ENCODE assay signal across 12 cellular contexts in genomic region chr1:23393706-23394105, GRCh38. TPM values are rescaled to one million over a fixed set of nuclear protein-coding genes. Genes with fewer than 3 reads are reported as not detected.
DNase-seq lines count a peak whose midpoint lies in the region; ATAC-seq, FAIRE-seq and TF ChIP-seq lines count a peak whose summit lies in the region.
"Had no signal": no experiment of that assay in that cellular context is flagged by ENCODE, and none has a peak within 500 bp of the region (broad histone marks: within the 10 kb centered on the region; RNA-seq: fewer than 3 reads in every experiment).

No MANE protein-coding gene starts in this region.

- no peak for TF ChIP-seq EP300 in upper lobe of left lung (IDR thresholded peaks at IDR 0.05)

- 82 to 86% methylated on average over 9 to 13 of the region's 15 CpGs for WGBS in esophagus squamous epithelium, 2 donors
- 94 to 98% methylated on average over 14 to 15 of the region's 15 CpGs for WGBS in mesodermal cell (ENCODE audit: insufficient coverage in 2 of 2), 2 experiments
- WGBS in upper lobe of left lung, 2 donors = 92% methylated on average over 15 of the region's 15 CpGs; no CpG with 5 or more reads in 1 of the 2 donors

- peaks cover 0 to 27% (median 22%) of the 10 kb centered on the region in 3 donors for H3K4me1 ChIP-seq in esophagus squamous epithelium
- peaks cover 6% of the 10 kb centered on the region for H3K4me1 ChIP-seq in mesodermal cell (ENCODE audit: control insufficient read depth, insufficient read depth, low read length, poor library complexity, severe bottlenecking)
- H3K4me1 ChIP-seq in upper lobe of left lung = peaks cover 6 to 11% (median 8%) of the 10 kb centered on the region in 4 donors

- H3K27me3 ChIP-seq in esophagus squamous epithelium (no peaks in the 10 kb centered on the region), upper lobe of left lung (no peaks in the 10 kb centered on the region)

- H3K27ac ChIP-seq in esophagus squamous epithelium = peak overlapping the region in 3 of 4 donors; percentile 65 to 82 (median 81)
- H3K27ac ChIP-seq in mesodermal cell (ENCODE audit: low read depth, low read length, severe bottlenecking) = peak overlapping the region; percentile 53
- H3K27ac ChIP-seq in upper lobe of left lung = no peak overlapping the region
- H3K27ac ChIP-seq: neutrophil had no signal

- FAIRE-seq in RCC 7860 (lab: Jason Lieb, UNC) = peak; percentile 90
- FAIRE-seq: G401.6 had no signal

- no peaks in the 10 kb centered on the region for H3K36me3 Mint-ChIP-seq in activated CD4-positive, alpha-beta T cell treated with anti-CD3 and anti-CD28 coated beads, Interleukin-2, amount 10 ng/mL, durations not matched to agents 24 days and 14 days (ENCODE audit: low read depth)

- H3K27me3 Mint-ChIP-seq in activated CD4-positive, alpha-beta T cell treated with anti-CD3 and anti-CD28 coated beads, Interleukin-2, amount 10 ng/mL, durations not matched to agents 24 days and 14 days = peaks cover 2% of the 10 kb centered on the region

- intact Hi-C loops in esophagus squamous epithelium (cut with DNase I) = no loop called here
- intact Hi-C loops in activated CD4-positive, alpha-beta T cell treated with anti-CD3 and anti-CD28 coated beads, Interleukin-2, amount 10 ng/mL, durations not matched to agents 24 days and 14 days (cut with micrococcal nuclease) = no loop called here

- no peaks in the 10 kb centered on the region for H3K9me3 ChIP-seq in esophagus squamous epithelium
- no peaks in the 10 kb centered on the region for H3K9me3 ChIP-seq in mesodermal cell (ENCODE audit: control insufficient read depth, low read length)
- H3K9me3 ChIP-seq in upper lobe of left lung = no peaks in the 10 kb centered on the region
- H3K9me3 ChIP-seq: neutrophil had no signal

- H3K4me1 Mint-ChIP-seq in activated CD4-positive, alpha-beta T cell treated with anti-CD3 and anti-CD28 coated beads, Interleukin-2, amount 10 ng/mL, durations not matched to agents 24 days and 14 days = peaks cover 3% of the 10 kb centered on the region
- H3K4me1 Mint-ChIP-seq: activated B cell treated with CpG ODN at 0.5 μM for 24 hours had no signal

- H3K4me3 Mint-ChIP-seq in activated CD4-positive, alpha-beta T cell treated with anti-CD3 and anti-CD28 coated beads, Interleukin-2, amount 10 ng/mL, durations not matched to agents 24 days and 14 days = no peak overlapping the region
- H3K4me3 Mint-ChIP-seq: activated B cell treated with CpG ODN at 0.5 μM for 24 hours had no signal

- no peak for TF ChIP-seq CTCF in esophagus squamous epithelium (IDR thresholded peaks at IDR 0.05)
- TF ChIP-seq CTCF in upper lobe of left lung (IDR thresholded peaks at IDR 0.05) = no peak

- peak; percentile 94 for DNase-seq in RCC 7860 (ENCODE audit: low spot score)
- DNase-seq in esophagus squamous epithelium (lab: John Stamatoyannopoulos, UW) = no peak
- peak in 1 of 2 donors; percentile 72 for DNase-seq in upper lobe of left lung
- DNase-seq in dedifferentiated amniotic fluid mesenchymal stem cell (ENCODE audit: extremely low spot score) = no peak
- DNase-seq in MV-4-11 (lab: John Stamatoyannopoulos, UW) = no peak
- DNase-seq in activated CD4-positive, alpha-beta T cell treated with anti-CD3 and anti-CD28 coated beads, Interleukin-2, amount 10 ng/mL, durations not matched to agents 24 days and 14 days = no peak
- DNase-seq: activated B cell treated with CpG ODN at 0.5 μM for 24 hours; activated effector memory CD4-positive, alpha-beta T cell treated with anti-CD3 and anti-CD28 coated beads, Interleukin-2, amount 50 U/mL, for 16 hours; NCI-H69 had no signal

- TF ChIP-seq POLR2A in esophagus squamous epithelium (IDR thresholded peaks at IDR 0.05) = no peak
- TF ChIP-seq POLR2A in upper lobe of left lung (IDR thresholded peaks at IDR 0.05) = no peak

- ATAC-seq in upper lobe of left lung (ENCODE audit: low FRiP score in 2 of 2) = peak; percentile 12 to 86

- no peak overlapping the region for H3K4me3 ChIP-seq in esophagus squamous epithelium
- no peak overlapping the region for H3K4me3 ChIP-seq in mesodermal cell (ENCODE audit: extremely low read depth, insufficient read depth, low read length, poor library complexity, severe bottlenecking)
- H3K4me3 ChIP-seq in upper lobe of left lung = no peak overlapping the region

- no peaks in the 10 kb centered on the region for H3K9me3 Mint-ChIP-seq in activated CD4-positive, alpha-beta T cell treated with anti-CD3 and anti-CD28 coated beads, Interleukin-2, amount 10 ng/mL, durations not matched to agents 24 days and 14 days
- H3K9me3 Mint-ChIP-seq: activated B cell treated with CpG ODN at 0.5 μM for 24 hours had no signal

- H3K36me3 ChIP-seq in esophagus squamous epithelium (peaks cover 0 to 47% (median 0%) of the 10 kb centered on the region in 3 donors), mesodermal cell (ENCODE audit: control insufficient read depth, insufficient read depth, low read length) (no peaks in the 10 kb centered on the region), upper lobe of left lung (peaks cover 0 to 11% (median 0%) of the 10 kb centered on the region in 4 donors)
- H3K36me3 ChIP-seq: neutrophil had no signal

- no peak overlapping the region for H3K27ac Mint-ChIP-seq in activated CD4-positive, alpha-beta T cell treated with anti-CD3 and anti-CD28 coated beads, Interleukin-2, amount 10 ng/mL, durations not matched to agents 24 days and 14 days
- H3K27ac Mint-ChIP-seq: activated B cell treated with CpG ODN at 0.5 μM for 24 hours had no signal

RNA-seq across cellular contexts. Expression of gene ZNF436, which starts 24.1 kb away (rescaled TPM):
- total RNA-seq in esophagus squamous epithelium = 10 to 100 TPM; 14.9 to 33.6 (median 24.8) TPM
- 8.3 TPM for polyA plus RNA-seq in mesodermal cell (2013, experiment 1 of 2)
- polyA plus RNA-seq in mesodermal cell (2013, experiment 2 of 2) = 7.2 TPM
- 10 to 100 TPM in 2 of 6 donors, 1 to 10 TPM in 4; 5.5 to 11.3 (median 8.2) TPM for total RNA-seq in upper lobe of left lung
- 5.2 TPM in 2 replicates for total RNA-seq in activated CD4-positive, alpha-beta T cell treated with anti-CD3 and anti-CD28 coated beads, Interleukin-2, amount 10 ng/mL, durations not matched to agents 24 days and 14 days

RNA-seq across cellular contexts. Expression of gene TCEA3, which starts 30.8 kb away (rescaled TPM):
- total RNA-seq in esophagus squamous epithelium (10 to 100 TPM in 3 of 4 donors, 1 to 10 TPM in 1; 9.1 to 30.7 (median 25.1) TPM), upper lobe of left lung (100 to 1,000 TPM in 1 of 6 donors, 10 to 100 TPM in 5; 32.5 to 141 (median 42.9) TPM)
- 2.2 TPM for polyA plus RNA-seq in mesodermal cell (2013, experiment 1 of 2)
- 3.3 TPM for polyA plus RNA-seq in mesodermal cell (2013, experiment 2 of 2)
- total RNA-seq in activated CD4-positive, alpha-beta T cell treated with anti-CD3 and anti-CD28 coated beads, Interleukin-2, amount 10 ng/mL, durations not matched to agents 24 days and 14 days = 6.7 and 7.8 TPM in 2 replicates
- total RNA-seq: activated B cell treated with CpG ODN at 0.5 μM for 24 hours had no signal

RNA-seq across cellular contexts. Expression of gene HNRNPR, which starts 49.6 kb away (rescaled TPM):
- total RNA-seq in esophagus squamous epithelium (10 to 100 TPM; 60.9 to 90.2 (median 76.8) TPM), upper lobe of left lung (10 to 100 TPM; 43.9 to 97.7 (median 73.5) TPM)
- polyA plus RNA-seq in mesodermal cell (2013, experiment 1 of 2) = 129 TPM
- 145 TPM for polyA plus RNA-seq in mesodermal cell (2013, experiment 2 of 2)
- total RNA-seq in activated CD4-positive, alpha-beta T cell treated with anti-CD3 and anti-CD28 coated beads, Interleukin-2, amount 10 ng/mL, durations not matched to agents 24 days and 14 days = 229 and 235 TPM in 2 replicates

Comparison
In these comparisons a context has a peak if more than half of its experiments do, and no peak if none do; other contexts are left out.
1. H3K27ac ChIP-seq: peak in esophagus squamous epithelium (3 of 4) and mesodermal cell (single experiment); none in upper lobe of left lung (0 of 4).